Comparison of ENCODE assay signal across 1 cellular context in genomic region chr15:67018026-67018425, GRCh38.
TF ChIP-seq lines count a peak whose summit lies in the region.

No MANE protein-coding gene starts in this region.

TF ChIP-seq in SK-N-SH treated with all-trans-retinoic acid at 6 μM for 48 hours, 23 proteins besides CTCF, POLR2A, EP300 and RAD21 (continued from another document):
- TF ChIP-seq PATZ1 (CRISPR knock-in tag; IDR thresholded peaks at IDR 0.05; ENCODE audit: borderline replicate concordance) (no peak), TSHZ2 (CRISPR knock-in tag; IDR thresholded peaks at IDR 0.05) (no peak)
